In genomic region chr3:177746259-177747021, GRCh38 we compare ENCODE assay signal across 19 cellular contexts.
DNase-seq lines count a peak whose midpoint lies in the region; ATAC-seq, FAIRE-seq and TF ChIP-seq lines count a peak whose summit lies in the region.
"Had no signal": no experiment of that assay in that cellular context is flagged by ENCODE, and none has a peak within 500 bp of the region (broad histone marks: within the 10 kb centered on the region; RNA-seq: fewer than 3 reads in every experiment).

No MANE protein-coding gene starts in this region.

- H3K18ac ChIP-seq in H1 (ENCODE audit: extremely low read depth, low read length), result no peak overlapping the region

- TF ChIP-seq EP300 in H1 (IDR thresholded peaks at IDR 0.05; ENCODE audit: borderline replicate concordance in 1 of 2, low read depth in 2 of 2, low read length in 2 of 2), result no peak

- H2AK5ac ChIP-seq in H1 (ENCODE audit: low read depth, low read length), result no peak overlapping the region

- H3K36me3 Mint-ChIP-seq in naive thymus-derived CD8-positive, alpha-beta T cell, result peaks cover 0 to 1% (median 0%) of the 10 kb centered on the region in 3 donors

- H4K91ac ChIP-seq in H1 (replicated peaks; ENCODE audit: insufficient read length, low read length), result no peak overlapping the region

- H2BK120ac ChIP-seq in H1 (replicated peaks; ENCODE audit: low read depth, low read length), result no peak overlapping the region

- H3K9me3 ChIP-seq in right cardiac atrium (ENCODE audit: control insufficient read depth, low read length), result no peaks in the 10 kb centered on the region
- H3K9me3 ChIP-seq in H1 (ENCODE audit: insufficient read depth in 2 of 2, low read depth in 1 of 2, low read length in 1 of 2), result no peaks in the 10 kb centered on the region
- H3K9me3 ChIP-seq: Caco-2, Peyer's patch had no signal

- H3K79me1 ChIP-seq in H1 (ENCODE audit: low read depth, low read length), result no peaks in the 10 kb centered on the region

- no peak overlapping the region for H3K9ac ChIP-seq in H1 (replicated peaks in 1 of 4; ENCODE audit: extremely low read depth in 1 of 4, low read depth in 3 of 4, low read length in 3 of 4)
- H3K9ac ChIP-seq: GM23248 had no signal

- no peak overlapping the region for H4K8ac ChIP-seq in H1 (ENCODE audit: extremely low read depth, insufficient read depth, low read length)

- H2BK12ac ChIP-seq in H1 (ENCODE audit: low read depth, low read length), result no peak overlapping the region

- H3K36me3 ChIP-seq in H1 (ENCODE audit: control insufficient read depth in 2 of 4, insufficient read depth in 4 of 4, low read length in 3 of 4), result no peaks in the 10 kb centered on the region
- H3K36me3 ChIP-seq: Peyer's patch had no signal

- H3K27me3 ChIP-seq in right cardiac atrium (ENCODE audit: control insufficient read depth, insufficient read depth) (no peaks in the 10 kb centered on the region), H1 (replicated peaks in 1 of 4; ENCODE audit: control insufficient read depth in 3 of 4, extremely low read depth in 1 of 4, insufficient read depth in 3 of 4, low read length in 3 of 4) (no peaks in the 10 kb centered on the region)
- H3K27me3 ChIP-seq: Peyer's patch had no signal

- H4K20me1 ChIP-seq in H1 (replicated peaks in 1 of 2; ENCODE audit: control insufficient read depth in 1 of 2, insufficient read depth in 2 of 2, low read length in 2 of 2), result no peaks in the 10 kb centered on the region

- H3K4ac ChIP-seq in H1 (replicated peaks; ENCODE audit: insufficient read length, low read depth, low read length), result no peak overlapping the region

- no peak overlapping the region for H3K27ac Mint-ChIP-seq in naive thymus-derived CD8-positive, alpha-beta T cell
- H3K27ac Mint-ChIP-seq: activated CD4-positive, alpha-beta T cell treated with anti-CD3 and anti-CD28 coated beads for 36 hours had no signal

- WGBS in right cardiac atrium, result 77% methylated on average over 6 of the region's 6 CpGs
- WGBS in H1 (ENCODE audit: extremely low coverage in 1 of 2, insufficient coverage in 1 of 2, insufficient read length in 1 of 2, insufficient replicate concordance in 2 of 2, low coverage in 1 of 2, low lambda C conversion rate in 2 of 2, missing lambda C conversion rate in 1 of 2), 2 experiments, result 90% methylated on average over 6 of the region's 6 CpGs; no CpG with 5 or more reads in 1 of the 2 experiments

- no peak for TF ChIP-seq RAD21 in H1 (IDR thresholded peaks at IDR 0.05 in 1 of 2, conservative IDR thresholded peaks at IDR 0.05 in 1 of 2; ENCODE audit: low read depth in 2 of 2, low read length in 2 of 2)

- ATAC-seq in right cardiac atrium (no peak), Right ventricle myocardium inferior (no peak)
- no peak for ATAC-seq in naive thymus-derived CD8-positive, alpha-beta T cell
- ATAC-seq: activated CD4-positive, alpha-beta T cell treated with anti-CD3 and anti-CD28 coated beads for 36 hours; left lobe of liver had no signal

- no peak for TF ChIP-seq POLR2A in H1 (IDR thresholded peaks at IDR 0.05; ENCODE audit: control extremely low read depth in 1 of 2, low read depth in 2 of 2, low read length in 2 of 2)

- no peak overlapping the region for H2BK20ac ChIP-seq in H1 (ENCODE audit: low read length)

- no peak for FAIRE-seq in H1 (lab: Jason Lieb, UNC)
- FAIRE-seq: GM18507, small intestine had no signal

- TF ChIP-seq CTCF in H1 (IDR thresholded peaks at IDR 0.05; ENCODE audit: control extremely low read depth in 1 of 3, insufficient read depth in 1 of 3, low read depth in 1 of 3, low read length in 3 of 3), result no peak

- CTCF ChIA-PET in H1 (lab: Charles Lee; ENCODE audit: partially characterized antibody), result interaction anchor here (0.6 to 1.2 kb wide), 5 partner anchors 13 to 383 kb away, joined by 3 to 4 read pairs (median 3); no protein-coding TSS in a partner anchor

- H3K27ac ChIP-seq in right cardiac atrium (ENCODE audit: low read length) (peak overlapping the region; percentile 28), H1 (ENCODE audit: low read depth, low read length) (no peak overlapping the region)
- H3K27ac ChIP-seq: GM23248, Peyer's patch had no signal

- peaks cover 0 to 3% (median 0%) of the 10 kb centered on the region in 4 donors for H3K4me1 Mint-ChIP-seq in naive thymus-derived CD8-positive, alpha-beta T cell
- H3K4me1 Mint-ChIP-seq: activated CD4-positive, alpha-beta T cell treated with anti-CD3 and anti-CD28 coated beads for 36 hours had no signal

- H3K9me3 Mint-ChIP-seq in naive thymus-derived CD8-positive, alpha-beta T cell, result no peaks in the 10 kb centered on the region

- DNase-seq in right cardiac atrium (no peak), Right ventricle myocardium inferior (ENCODE audit: missing footprints) (no peak), H1 (ENCODE audit: low read depth in 1 of 2, low spot score in 2 of 2) (no peak), myocyte (ENCODE audit: low read depth) (peak; percentile 51), pons (ENCODE audit: low spot score) (no peak), SIG-M5 (lab: John Stamatoyannopoulos, UW) (no peak), NCI-H1092 treated with DMSO at 0.1 percent for 48 hours (lab: John Stamatoyannopoulos, UW) (no peak)
- DNase-seq in naive thymus-derived CD8-positive, alpha-beta T cell, result no peak
- DNase-seq: activated CD4-positive, alpha-beta T cell treated with anti-CD3 and anti-CD28 coated beads for 36 hours; aorta; Caco-2; effector CD8-positive, alpha-beta T cell; GM23248; NCI-H1417 treated with DMSO at 0.1 percent for 48 hours; NCI-H69; Peyer's patch; small intestine had no signal

- no peak overlapping the region for H2BK15ac ChIP-seq in H1 (ENCODE audit: low read length)

- no peaks in the 10 kb centered on the region; the same call in 1 of the 2 replicates for H3K23me2 ChIP-seq in H1 (ENCODE audit: low read depth, low read length)

- no peak overlapping the region for H2BK5ac ChIP-seq in H1 (ENCODE audit: low read depth, low read length)

- no peak overlapping the region for H3K14ac ChIP-seq in H1 (ENCODE audit: insufficient read length)

- H3K56ac ChIP-seq in H1 (replicated peaks; ENCODE audit: insufficient read length, low read depth, low read length), result no peak overlapping the region

- peak overlapping the region; percentile 32; the same call in 1 of the 2 replicates for H2AFZ ChIP-seq in H1 (ENCODE audit: low read length)
- H2AFZ ChIP-seq: GM23248 had no signal

- H4K5ac ChIP-seq in H1 (ENCODE audit: insufficient read length, low read depth, low read length), result no peak overlapping the region

- POLR2A ChIA-PET in H1 (lab: Charles Lee; ENCODE audit: partially characterized antibody), result no interaction called here
- POLR2A ChIA-PET in naive thymus-derived CD8-positive, alpha-beta T cell (lab: Charles Lee), result no interaction called here

- H3K27me3 Mint-ChIP-seq in naive thymus-derived CD8-positive, alpha-beta T cell, result peaks cover 0 to 4% (median 0%) of the 10 kb centered on the region in 5 donors
- H3K27me3 Mint-ChIP-seq: activated CD4-positive, alpha-beta T cell treated with anti-CD3 and anti-CD28 coated beads for 36 hours had no signal

- H3K23ac ChIP-seq in H1 (ENCODE audit: insufficient read length), result no peak overlapping the region

- intact Hi-C loops in right cardiac atrium (cut with DNase I) (no loop called here), Right ventricle myocardium inferior (cut with DNase I) (no loop called here)

- H3K4me3 Mint-ChIP-seq in naive thymus-derived CD8-positive, alpha-beta T cell, result no peak overlapping the region
- H3K4me3 Mint-ChIP-seq: activated CD4-positive, alpha-beta T cell treated with anti-CD3 and anti-CD28 coated beads for 36 hours had no signal

- H3K4me3 ChIP-seq in right cardiac atrium (ENCODE audit: low read length), result no peak overlapping the region
- no peak overlapping the region for H3K4me3 ChIP-seq in H1 (ENCODE audit: extremely low read depth in 1 of 4, insufficient read depth in 2 of 4, low read depth in 3 of 4, low read length in 4 of 4)
- H3K4me3 ChIP-seq: GM23248, Peyer's patch had no signal

- H3K4me2 ChIP-seq in H1 (ENCODE audit: insufficient read depth in 1 of 2, low read depth in 2 of 2, low read length in 2 of 2), result no peak overlapping the region

- H3K4me1 ChIP-seq in right cardiac atrium (ENCODE audit: control insufficient read depth, insufficient read depth, low read length) (peaks cover under 1% of the 10 kb centered on the region), H1 (replicated peaks in 1 of 4; ENCODE audit: control insufficient read depth in 3 of 4, insufficient read depth in 4 of 4, low read length in 3 of 4) (no peaks in the 10 kb centered on the region; a peak in 1 of 7 replicates)
- H3K4me1 ChIP-seq: Peyer's patch had no signal

- no peaks in the 10 kb centered on the region for H3K79me2 ChIP-seq in H1 (ENCODE audit: control insufficient read depth in 1 of 2, insufficient read depth in 2 of 2, low read length in 2 of 2)

TF ChIP-seq in H1, 55 proteins besides CTCF, POLR2A, EP300 and RAD21:
- TF ChIP-seq KDM1A (IDR thresholded peaks at IDR 0.05; ENCODE audit: borderline replicate concordance, low read length), result no peak
- TF ChIP-seq NRF1 (IDR thresholded peaks at IDR 0.05; ENCODE audit: low read depth, low read length), result no peak
- no peak for TF ChIP-seq ATF3 (IDR thresholded peaks at IDR 0.05; ENCODE audit: insufficient read depth, low read depth, low read length)
- TF ChIP-seq SAP30 (IDR thresholded peaks at IDR 0.05; ENCODE audit: insufficient read depth, insufficient replicate concordance, low read length), result no peak
- TF ChIP-seq GTF2F1 (IDR thresholded peaks at IDR 0.05; ENCODE audit: borderline replicate concordance, low read depth, low read length), result no peak
- TF ChIP-seq SUZ12 (IDR thresholded peaks at IDR 0.05; ENCODE audit: low read length), result no peak
- no peak for TF ChIP-seq BACH1 (IDR thresholded peaks at IDR 0.05; ENCODE audit: low read length)
- TF ChIP-seq YY1 (IDR thresholded peaks at IDR 0.05; ENCODE audit: low read depth, low read length), result no peak
- no peak for TF ChIP-seq MAX (IDR thresholded peaks at IDR 0.05)
- no peak for TF ChIP-seq SP4 (IDR thresholded peaks at IDR 0.05; ENCODE audit: low read length)
- no peak for TF ChIP-seq FOSL1 (IDR thresholded peaks at IDR 0.05; ENCODE audit: insufficient read depth, low read depth, low read length)
